In the genomic region with DNA sequence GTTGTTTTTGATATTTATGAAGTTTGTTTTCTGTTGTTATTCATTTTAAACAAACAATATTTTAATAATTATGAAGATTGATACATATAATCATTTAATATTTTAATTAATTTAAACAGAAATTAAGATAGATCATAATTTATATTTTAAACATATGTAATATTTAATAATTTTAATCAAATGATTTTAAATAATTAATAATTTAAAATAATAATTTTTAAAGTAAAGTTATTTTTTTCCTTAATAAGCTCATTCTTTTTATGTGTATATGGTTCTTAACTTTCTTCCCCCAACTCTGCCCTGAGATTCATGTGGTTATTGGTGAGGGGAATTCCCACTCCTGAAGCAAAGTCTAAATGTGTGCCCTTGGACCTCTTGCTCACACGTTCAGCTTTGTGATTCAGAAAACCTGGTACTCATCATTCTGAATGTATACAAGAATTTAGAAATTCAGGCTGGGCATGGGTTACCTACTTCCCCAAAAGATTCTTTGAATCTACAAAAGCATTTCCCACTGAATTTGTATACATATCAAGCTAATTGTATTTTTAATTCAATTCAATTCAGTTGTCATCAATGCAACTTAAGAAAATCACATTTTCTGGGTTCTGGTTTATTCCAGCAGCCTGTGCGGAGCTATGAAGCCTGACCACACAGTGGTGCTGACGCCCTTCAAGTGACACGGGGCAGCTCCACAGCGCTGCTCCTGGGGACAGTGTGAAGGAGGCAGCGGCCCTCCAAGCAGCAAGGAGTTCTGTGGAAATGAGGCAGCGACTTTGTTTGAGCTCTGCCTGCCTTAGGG, we compare ENCODE assay signal across 8 cellular contexts.
DNase-seq lines count a peak whose midpoint lies in the region; ATAC-seq and TF ChIP-seq lines count a peak whose summit lies in the region.

No MANE protein-coding gene starts in this region.

- no peaks in the 10 kb centered on the region for H3K27me3 ChIP-seq in kidney epithelial cell (ENCODE audit: control insufficient read depth, insufficient read depth, low read length)

- in situ Hi-C loops in GM13976 (cut with MboI; ENCODE audit: low sequenced_read_pairs, unreplicated experiment), result loop anchor here (25.0 kb wide), 1 partner anchor 859 kb away; no protein-coding TSS in a partner anchor

- no peak overlapping the region for H3K4me3 ChIP-seq in kidney epithelial cell (ENCODE audit: low read depth, low read length)

- ATAC-seq in HG02642 (IDR thresholded peaks at IDR 0.05; ENCODE audit: poor library complexity, unreplicated experiment), result peak; percentile 99

- DNase-seq in AG09319 (ENCODE audit: extremely low read depth, low read depth) (peak; percentile 54), GM13976 (ENCODE audit: low spot score) (peak; percentile 76), NAMALWA (ENCODE audit: low spot score) (peak; percentile 80), T-helper 1 cell (peak in 4 of 5 donors; percentile 18 to 44 (median 24)), cerebellar cortex (ENCODE audit: low spot score) (peak; percentile 76), kidney epithelial cell (ENCODE audit: low read depth) (no peak)
- DNase-seq in stimulated activated CD4-positive, alpha-beta T cell treated with anti-CD3 and anti-CD28 coated beads, Interleukin-4, amount 100 ng/mL, for 48 hours (ENCODE audit: low read depth in 2 of 2), result peak; percentile 12 to 13

- H3K36me3 ChIP-seq in kidney epithelial cell (ENCODE audit: control insufficient read depth, insufficient read depth, low read length), result no peaks in the 10 kb centered on the region

- TF ChIP-seq CTCF in AG09319 (IDR thresholded peaks at IDR 0.05; ENCODE audit: low read depth, low read length), result peak; percentile 96
- peak; percentile 94 for TF ChIP-seq CTCF in GM13976 (IDR thresholded peaks at IDR 0.05; ENCODE audit: borderline replicate concordance, control extremely low read depth, extremely low read depth, insufficient read depth, missing control alignments)
- TF ChIP-seq CTCF in kidney epithelial cell (IDR thresholded peaks at IDR 0.05; ENCODE audit: insufficient read depth, low read length, poor library complexity, severe bottlenecking), result peak; percentile 96
